ENCODE assay signal across 16 cellular contexts in the genomic region with DNA sequence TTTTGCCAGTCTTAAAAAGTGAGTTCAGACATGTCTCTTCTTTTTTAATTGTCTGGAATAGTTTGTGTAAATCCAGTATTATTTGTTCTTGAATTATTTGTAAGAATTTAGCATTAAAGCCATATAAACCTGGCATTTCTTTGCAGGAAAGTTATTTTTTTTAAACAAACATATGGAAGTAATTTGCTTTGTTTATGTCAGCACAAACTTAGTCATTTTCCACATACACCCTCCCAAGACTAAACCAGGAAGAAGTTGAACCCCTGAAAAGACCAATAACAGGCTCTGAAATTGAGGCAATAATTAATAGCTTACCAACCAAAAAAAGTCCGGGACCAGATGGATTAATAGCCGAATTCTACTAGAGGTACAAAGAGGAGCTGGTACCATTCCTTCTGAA.
"Had no signal": no experiment of that assay in that cellular context is flagged by ENCODE, and none has a peak within 500 bp of the region (broad histone marks: within the 10 kb centered on the region; RNA-seq: fewer than 3 reads in every experiment).

No MANE protein-coding gene starts in this region.

- H3K4me3 ChIP-seq: ascending aorta, colonic mucosa, left lung, thyroid gland had no signal

- H3K36me3 ChIP-seq: ascending aorta, colonic mucosa, left lung, thyroid gland, WERI-Rb-1 had no signal

- H3K27ac ChIP-seq: ascending aorta, colonic mucosa, left lung, thyroid gland, WERI-Rb-1 had no signal

- H3K4me1 ChIP-seq: ascending aorta, colonic mucosa, left lung, thyroid gland had no signal

- H3K27me3 ChIP-seq: ascending aorta, colonic mucosa, left lung, thyroid gland had no signal

- H3K9me3 ChIP-seq: ascending aorta, colonic mucosa, thyroid gland had no signal

- DNase-seq: activated CD4-positive, alpha-beta T cell treated with anti-CD3 and anti-CD28 coated beads for 1 hour; activated effector memory CD4-positive, alpha-beta T cell treated with anti-CD3 and anti-CD28 coated beads, Interleukin-2, amount 50 U/mL, for 16 hours; activated naive CD4-positive, alpha-beta T cell treated with anti-CD3 and anti-CD28 coated beads, Interleukin-2, amount 50 U/mL, for 16 hours; activated T-cell treated with anti-CD3 and anti-CD28 coated beads, Interleukin-2, amount 50 U/mL, for 72 hours; colonic mucosa; left lung; mammary epithelial cell; occipital lobe; posterior cingulate gyrus; retina; stimulated activated CD8-positive, alpha-beta memory T cell treated with anti-CD3 and anti-CD28 coated beads, Interleukin-4, amount 100 ng/mL, for 48 hours; stimulated activated naive CD4-positive, alpha-beta T cell; T-helper 17 cell; thyroid gland; WERI-Rb-1 had no signal
